ENCODE assay signal across 8 cellular contexts in the genomic region with DNA sequence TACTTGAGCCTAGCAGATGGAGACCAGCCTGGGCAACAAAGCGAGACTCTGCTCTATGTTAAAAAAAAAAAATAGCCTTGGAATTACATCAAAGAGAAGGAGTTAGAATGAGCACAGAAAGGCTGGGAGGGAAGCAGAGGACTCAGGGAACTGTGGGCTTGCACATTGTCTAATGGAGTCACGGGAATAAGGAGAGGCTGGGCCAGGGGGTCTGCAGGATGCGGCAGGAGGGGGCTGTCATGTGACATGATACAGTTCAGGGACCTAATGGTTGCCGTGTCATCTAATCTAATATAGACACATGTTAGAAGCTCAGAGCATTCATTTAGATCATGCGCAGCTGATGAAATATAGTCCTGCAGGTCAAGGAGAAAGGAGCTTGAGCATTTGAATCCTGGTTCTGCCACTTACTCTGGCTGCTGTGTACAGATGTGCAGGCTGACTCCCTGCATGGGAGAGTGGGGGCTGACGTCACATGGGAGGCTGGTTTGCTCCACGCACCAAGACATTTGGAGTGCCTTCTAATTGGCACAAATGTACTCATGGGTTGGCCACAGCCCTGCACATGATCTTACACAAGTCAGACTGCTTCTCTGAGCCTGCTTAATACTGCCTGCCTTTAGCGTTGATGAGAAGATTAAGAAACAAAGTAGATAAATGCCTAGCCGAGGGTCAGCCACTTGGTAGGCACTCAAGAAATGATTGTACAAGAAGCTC. TPM values are rescaled to one million over a fixed set of nuclear protein-coding genes. Genes with fewer than 3 reads are reported as not detected.
A peak's percentile ranks its signal among the peaks of the same experiment; 100 is the strongest.
DNase-seq lines count a peak whose midpoint lies in the region; ATAC-seq and TF ChIP-seq lines count a peak whose summit lies in the region.

No MANE protein-coding gene starts in this region.

- H3K36me3 Mint-ChIP-seq in natural killer cell, result no peaks in the 10 kb centered on the region

- no peak for TF ChIP-seq EP300 in esophagus muscularis mucosa (IDR thresholded peaks at IDR 0.05)

- H3K4me1 Mint-ChIP-seq in natural killer cell, result peaks cover 52 to 58% of the 10 kb centered on the region in 2 donors

- peak overlapping the region in 1 of 4 donors; percentile 72 for H3K27ac ChIP-seq in esophagus muscularis mucosa (replicated peaks in 1 of 4)

- peak; percentile 80 to 93 for DNase-seq in NOMO-1 (lab: John Stamatoyannopoulos, UW; ENCODE audit: unreplicated experiment in 2 of 2)
- DNase-seq in amniotic epithelial cell (ENCODE audit: low read depth), result peak; percentile 62
- DNase-seq in natural killer cell, result peak; percentile 24
- no peak for DNase-seq in retina
- DNase-seq in ecto neural progenitor cell (ENCODE audit: low spot score), result no peak
- DNase-seq in esophagus muscularis mucosa (ENCODE audit: extremely low spot score), result no peak

- H3K4me3 Mint-ChIP-seq in natural killer cell, result peak overlapping the region; percentile 88

- H3K9me3 Mint-ChIP-seq in natural killer cell, result no peaks in the 10 kb centered on the region

- H3K4me1 ChIP-seq in esophagus muscularis mucosa, result peaks cover 25 to 31% (median 29%) of the 10 kb centered on the region in 4 donors

- no peaks in the 10 kb centered on the region for H3K36me3 ChIP-seq in esophagus muscularis mucosa

- H3K27me3 Mint-ChIP-seq in natural killer cell (ENCODE audit: low read depth in 2 of 2), result no peaks in the 10 kb centered on the region

- H3K9me3 ChIP-seq in esophagus muscularis mucosa, result no peaks in the 10 kb centered on the region

- TF ChIP-seq POLR2A in esophagus muscularis mucosa (IDR thresholded peaks at IDR 0.05; ENCODE audit: low read depth), result no peak

- TF ChIP-seq CTCF in natural killer cell (IDR thresholded peaks at IDR 0.05), result no peak
- no peak for TF ChIP-seq CTCF in esophagus muscularis mucosa (IDR thresholded peaks at IDR 0.05)

- ATAC-seq in GM18870 (IDR thresholded peaks at IDR 0.05; ENCODE audit: unreplicated experiment) (peak; percentile 7), natural killer cell (peak; percentile 39 to 55 (median 44)), GM19035 (IDR thresholded peaks at IDR 0.05; ENCODE audit: unreplicated experiment) (no peak)

- no peak overlapping the region for H3K4me3 ChIP-seq in esophagus muscularis mucosa

- no peaks in the 10 kb centered on the region for H3K27me3 ChIP-seq in esophagus muscularis mucosa

- WGBS in esophagus muscularis mucosa, result 86% methylated on average over 7 of the region's 9 CpGs

- peak overlapping the region; percentile 95 for H3K27ac Mint-ChIP-seq in natural killer cell

- intact Hi-C loops in natural killer cell (cut with micrococcal nuclease) (loop anchor here (1.0 to 5.0 kb wide), 2 partner anchors 57 to 81 kb away; a partner anchor contains a TSS), esophagus muscularis mucosa (cut with DNase I) (no loop called here)

RNA-seq across cellular contexts. Expression of a gene that starts 32.7 kb away (rescaled TPM):
- total RNA-seq in natural killer cell (under 1 TPM; 0.14 to 0.16 (median 0.15) TPM), esophagus muscularis mucosa (under 1 TPM in 1 of 4 donors, not detected in 3; 0.11 TPM)

RNA-seq across cellular contexts. Expression of a gene that starts 57.8 kb away (rescaled TPM):
- total RNA-seq in natural killer cell (10 to 100 TPM; 65.0 to 75.0 (median 73.4) TPM), esophagus muscularis mucosa (100 to 1,000 TPM in 1 of 4 donors, 10 to 100 TPM in 3; 47.2 to 107 (median 80.2) TPM)

Comparison
In these comparisons a context has a peak if more than half of its experiments do, and no peak if none do; other contexts are left out.
1. DNase-seq: peak in NOMO-1 (2 of 2), amniotic epithelial cell (single experiment) and natural killer cell (single experiment); none in retina (single experiment), ecto neural progenitor cell (single experiment) and esophagus muscularis mucosa (single experiment).